Comparison of ENCODE assay signal across 7 cellular contexts in genomic region chr20:19828233-19828632, GRCh38.
DNase-seq lines count a peak whose midpoint lies in the region; ATAC-seq and TF ChIP-seq lines count a peak whose summit lies in the region.

No MANE protein-coding gene starts in this region.

- H3K4me1 ChIP-seq in left ventricle myocardium inferior (peaks cover 48% of the 10 kb centered on the region), transverse colon (peaks cover 0 to 9% (median 2%) of the 10 kb centered on the region in 4 donors)

- H3K4me3 ChIP-seq in left ventricle myocardium inferior (no peak overlapping the region), transverse colon (no peak overlapping the region)

- H3K27me3 ChIP-seq in left ventricle myocardium inferior (ENCODE audit: low read depth) (no peaks in the 10 kb centered on the region), transverse colon (no peaks in the 10 kb centered on the region)

- peak; percentile 89 for ATAC-seq in GM19463 (IDR thresholded peaks at IDR 0.05; ENCODE audit: unreplicated experiment)
- peak; percentile 94 for ATAC-seq in HG03520 (IDR thresholded peaks at IDR 0.05; ENCODE audit: unreplicated experiment)

- 58 to 81% methylated on average over 3 to 4 of the region's 4 CpGs for WGBS in transverse colon (ENCODE audit: low coverage in 1 of 2), 2 donors

- H3K36me3 ChIP-seq in left ventricle myocardium inferior (no peaks in the 10 kb centered on the region), transverse colon (no peaks in the 10 kb centered on the region)

- TF ChIP-seq CTCF in GM10266 (IDR thresholded peaks at IDR 0.05; ENCODE audit: control insufficient read depth, insufficient read depth, low read depth, missing control alignments) (peak; percentile 26), left ventricle myocardium inferior (IDR thresholded peaks at IDR 0.05; ENCODE audit: borderline replicate concordance) (peak; percentile 57), transverse colon (IDR thresholded peaks at IDR 0.05) (no peak)

- H3K9me3 ChIP-seq in left ventricle myocardium inferior (replicated peaks), result no peaks in the 10 kb centered on the region
- H3K9me3 ChIP-seq in transverse colon, result no peaks in the 10 kb centered on the region

- H3K27ac ChIP-seq in left ventricle myocardium inferior (replicated peaks), result peak overlapping the region; percentile 21
- H3K27ac ChIP-seq in transverse colon, result no peak overlapping the region

- TF ChIP-seq POLR2A in transverse colon (IDR thresholded peaks at IDR 0.05), result no peak

- DNase-seq in GM10266 (ENCODE audit: extremely low spot score), result peak; percentile 66
- DNase-seq in SKM-1 treated with dmso at 0.1 percent for 144 hours (lab: John Stamatoyannopoulos, UW; ENCODE audit: unreplicated experiment), result peak; percentile 97
- no peak for DNase-seq in left ventricle myocardium inferior
- DNase-seq in GOT3 (lab: John Stamatoyannopoulos, UW), result no peak
- no peak for DNase-seq in transverse colon

- in situ Hi-C loops in transverse colon (cut with MboI; ENCODE audit: low pct_ligation_motif_present in 1 of 4, low pct_unique_long_range_greater_than_20kb in 1 of 4, low sequenced_read_pairs in 3 of 4), result no loop called here

- TF ChIP-seq EP300 in transverse colon (IDR thresholded peaks at IDR 0.05; ENCODE audit: low read depth), result no peak

- intact Hi-C loops in left ventricle myocardium inferior (cut with micrococcal nuclease), result no loop called here
- intact Hi-C loops in transverse colon (cut with DNase I; ENCODE audit: low total_unique reads), result no loop called here

Comparison
In these comparisons a context has a peak if more than half of its experiments do, and no peak if none do; other contexts are left out.
1. DNase-seq: peak in GM10266 (single experiment) and SKM-1 treated with dmso at 0.1 percent for 144 hours (single experiment); none in left ventricle myocardium inferior (single experiment), GOT3 (single experiment) and transverse colon (single experiment).
2. CTCF ChIP-seq: peak in GM10266 (single experiment) and left ventricle myocardium inferior (single experiment); none in transverse colon (0 of 5).